In the genomic region with DNA sequence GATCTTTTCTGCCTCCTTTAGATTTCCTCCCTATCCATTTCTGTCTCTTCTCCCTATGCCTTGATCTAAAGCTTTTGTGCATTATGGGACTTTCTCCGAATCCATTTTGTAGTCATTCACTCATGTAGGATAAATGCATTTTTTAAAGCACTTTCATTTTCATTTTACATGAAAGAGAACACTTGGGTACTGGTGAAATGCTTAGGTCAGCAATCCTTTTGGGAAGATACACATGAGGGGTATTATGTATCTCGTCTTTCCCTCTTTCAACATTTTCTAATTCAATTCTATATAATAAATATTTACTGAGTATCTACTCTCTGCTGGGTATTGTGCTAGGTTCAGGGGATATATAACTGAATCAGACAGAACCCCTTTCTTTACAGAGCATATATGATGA, we compare ENCODE assay signal across 26 cellular contexts.
"Had no signal": no experiment of that assay in that cellular context is flagged by ENCODE, and none has a peak within 500 bp of the region (broad histone marks: within the 10 kb centered on the region; RNA-seq: fewer than 3 reads in every experiment).

No MANE protein-coding gene starts in this region.

- H3K36me3 Mint-ChIP-seq: immature natural killer cell, memory B cell, natural killer cell, neural progenitor cell had no signal

- H3K4me3 Mint-ChIP-seq: immature natural killer cell; memory B cell; natural killer cell; neural progenitor cell; stimulated activated naive CD8-positive, alpha-beta T cell treated with anti-CD3 and anti-CD28 coated beads, Interleukin-15, amount 100 ng/mL, for 72 hours had no signal

- H3K27ac ChIP-seq: dorsolateral prefrontal cortex, left ventricle myocardium inferior, lower lobe of right lung, neural progenitor cell, parathyroid adenoma, suprapubic skin, transverse colon, vagina had no signal

- H3K9me3 Mint-ChIP-seq: neural progenitor cell had no signal

- H3K27ac Mint-ChIP-seq: immature natural killer cell; memory B cell; natural killer cell; neural progenitor cell; progenitor cell of endocrine pancreas; stimulated activated naive CD8-positive, alpha-beta T cell treated with anti-CD3 and anti-CD28 coated beads, Interleukin-15, amount 100 ng/mL, for 72 hours had no signal

- H3K9ac ChIP-seq: neural progenitor cell, parathyroid adenoma had no signal

- H2AFZ ChIP-seq: neural progenitor cell, parathyroid adenoma had no signal

- FAIRE-seq: frontal cortex had no signal

- H3K27me3 ChIP-seq: dorsolateral prefrontal cortex, neural progenitor cell, suprapubic skin, transverse colon, vagina had no signal

- H3K4me2 ChIP-seq: neural progenitor cell, smooth muscle cell had no signal

- DNase-seq: dorsolateral prefrontal cortex; effector CD4-positive, alpha-beta T cell; hypothalamus; immature natural killer cell; islet precursor cell; kidney glomerular epithelial cell; left colon; left ventricle myocardium inferior; lower lobe of right lung; natural killer cell; stimulated activated CD4-positive, alpha-beta T cell treated with anti-CD3 and anti-CD28 coated beads, Interleukin-12 subunit alpha, Interleukin-12 subunit beta, amount 100 ng/mL, for 4 hours; stimulated activated CD4-positive, alpha-beta T cell treated with anti-CD3 and anti-CD28 coated beads, Interleukin-1b, Interleukin-23, amount 100 ng/mL, for 48 hours; stimulated activated CD4-positive, alpha-beta T cell treated with anti-CD3 and anti-CD28 coated beads, Interleukin-4, amount 100 ng/mL, for 1 hour; stimulated activated CD8-positive, alpha-beta memory T cell treated with anti-CD3 and anti-CD28 coated beads, Interleukin-4, amount 100 ng/mL, for 48 hours; stimulated activated naive CD4-positive, alpha-beta T cell; stimulated activated naive CD8-positive, alpha-beta T cell treated with anti-CD3 and anti-CD28 coated beads, Interleukin-15, amount 100 ng/mL, for 72 hours; transverse colon had no signal

- H3K4me1 Mint-ChIP-seq: immature natural killer cell; natural killer cell; stimulated activated naive CD8-positive, alpha-beta T cell treated with anti-CD3 and anti-CD28 coated beads, Interleukin-15, amount 100 ng/mL, for 72 hours had no signal

- ATAC-seq: left colon; lower lobe of right lung; natural killer cell; sciatic nerve; stimulated activated naive CD8-positive, alpha-beta T cell treated with anti-CD3 and anti-CD28 coated beads, Interleukin-15, amount 100 ng/mL, for 72 hours had no signal

- H3K36me3 ChIP-seq: left ventricle myocardium inferior, lower lobe of right lung, neural progenitor cell, suprapubic skin, transverse colon, vagina had no signal

- H3K9me3 ChIP-seq: left ventricle myocardium inferior, lower lobe of right lung, suprapubic skin, transverse colon, vagina had no signal

- H3K4me1 ChIP-seq: left ventricle myocardium inferior, lower lobe of right lung, neural progenitor cell, parathyroid adenoma, suprapubic skin, transverse colon, vagina had no signal

- H3K79me2 ChIP-seq: parathyroid adenoma had no signal

- H3K4me3 ChIP-seq: dorsolateral prefrontal cortex, left ventricle myocardium inferior, lower lobe of right lung, neural progenitor cell, smooth muscle cell, suprapubic skin, transverse colon, vagina had no signal

- H3K27me3 Mint-ChIP-seq: stimulated activated naive CD8-positive, alpha-beta T cell treated with anti-CD3 and anti-CD28 coated beads, Interleukin-15, amount 100 ng/mL, for 72 hours had no signal
